In the genomic region with DNA sequence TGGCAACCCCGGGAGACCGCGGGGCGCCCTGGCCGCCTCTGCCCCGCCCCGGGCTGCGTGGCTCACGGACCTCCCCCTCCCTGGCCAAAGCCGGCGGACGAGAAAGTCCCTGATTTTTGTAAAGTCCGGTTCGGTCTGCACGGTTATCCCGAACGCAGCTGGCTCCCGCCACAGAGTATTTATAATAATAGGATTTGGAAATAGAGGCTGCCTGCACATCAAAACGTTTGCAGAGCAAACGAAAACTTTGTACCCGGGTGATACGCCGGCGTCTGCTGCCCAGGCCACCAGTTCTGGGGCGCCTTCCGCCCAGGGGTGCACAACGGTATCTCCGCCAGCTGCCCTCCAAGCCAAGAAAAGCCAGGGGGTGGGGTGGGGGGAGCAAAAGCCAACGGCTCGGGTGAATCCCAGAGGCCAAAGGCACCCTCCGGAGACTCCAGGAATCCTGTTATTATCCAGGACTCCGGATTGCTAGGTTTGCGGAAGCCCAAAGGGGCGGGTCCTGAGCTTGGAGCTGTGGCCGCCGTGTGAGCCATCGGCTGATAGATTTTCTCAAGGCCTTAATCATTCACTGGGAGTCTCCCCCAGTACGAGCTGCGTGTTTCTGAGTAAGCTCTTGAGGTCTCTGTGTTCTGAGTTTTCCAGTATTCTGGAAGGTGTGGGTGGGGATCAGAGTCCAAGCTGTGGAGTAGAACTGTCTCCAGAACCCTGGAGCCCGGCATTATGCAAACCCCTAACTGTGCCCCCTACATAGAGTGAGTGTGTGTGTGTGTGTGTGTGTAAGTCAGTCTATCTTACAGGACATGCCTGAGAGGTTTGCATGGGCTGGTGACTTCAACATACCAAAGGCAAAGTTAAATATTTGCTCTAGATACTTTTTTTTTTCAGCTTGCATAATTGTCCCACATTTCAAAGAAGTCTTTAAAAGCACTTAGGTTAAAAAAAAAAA, we compare ENCODE assay signal across 9 cellular contexts. TPM values are rescaled to one million over a fixed set of nuclear protein-coding genes. Genes with fewer than 3 reads are reported as not detected.
DNase-seq lines count a peak whose midpoint lies in the region; ATAC-seq and TF ChIP-seq lines count a peak whose summit lies in the region.
"Had no signal": no experiment of that assay in that cellular context is flagged by ENCODE, and none has a peak within 500 bp of the region (broad histone marks: within the 10 kb centered on the region; RNA-seq: fewer than 3 reads in every experiment).

No MANE protein-coding gene starts in this region.

- H3K4me3 ChIP-seq in NT2/D1 (ENCODE audit: insufficient read length, low read depth), result peak overlapping the region; percentile 47
- H3K4me3 ChIP-seq in foreskin fibroblast (ENCODE audit: low read depth in 1 of 2, low read length in 2 of 2), result peak overlapping the region; percentile 22 to 35

- peak overlapping the region; percentile 50 for H3K9ac ChIP-seq in NT2/D1 (ENCODE audit: insufficient read length, low read depth)

- peak overlapping the region; percentile 81 for H3K4me3 Mint-ChIP-seq in progenitor cell of endocrine pancreas (ENCODE audit: low read depth)
- no peak overlapping the region for H3K4me3 Mint-ChIP-seq in activated T-cell treated with anti-CD3 and anti-CD28 coated beads, Interleukin-2, amount 50 U/mL, for 72 hours

- H3K9me3 Mint-ChIP-seq in progenitor cell of endocrine pancreas (ENCODE audit: low read depth), result no peaks in the 10 kb centered on the region
- no peaks in the 10 kb centered on the region for H3K9me3 Mint-ChIP-seq in activated T-cell treated with anti-CD3 and anti-CD28 coated beads, Interleukin-2, amount 50 U/mL, for 72 hours

- no peak for ATAC-seq in activated T-cell treated with anti-CD3 and anti-CD28 coated beads, Interleukin-2, amount 50 U/mL, for 72 hours (replicated peaks in 1 of 2)

- H3K27ac Mint-ChIP-seq in progenitor cell of endocrine pancreas, result peak overlapping the region; percentile 97
- no peak overlapping the region for H3K27ac Mint-ChIP-seq in activated T-cell treated with anti-CD3 and anti-CD28 coated beads, Interleukin-2, amount 50 U/mL, for 72 hours

- H3K27me3 ChIP-seq in NT2/D1 (ENCODE audit: insufficient read depth, insufficient read length), result peaks cover 31% of the 10 kb centered on the region

- no peaks in the 10 kb centered on the region for H3K27me3 Mint-ChIP-seq in progenitor cell of endocrine pancreas
- peaks cover 58% of the 10 kb centered on the region for H3K27me3 Mint-ChIP-seq in activated T-cell treated with anti-CD3 and anti-CD28 coated beads, Interleukin-2, amount 50 U/mL, for 72 hours (ENCODE audit: low read depth)

- peak; percentile 42 for DNase-seq in EH (ENCODE audit: low read depth)
- no peak for DNase-seq in NT2/D1 (ENCODE audit: low read depth, low spot score)
- DNase-seq in foreskin fibroblast, result peak; percentile 55 to 64
- peak; percentile 37 for DNase-seq in progenitor cell of endocrine pancreas (ENCODE audit: low spot score, unreplicated experiment)
- DNase-seq in inferior parietal cortex (ENCODE audit: extremely low spot score), result no peak
- no peak for DNase-seq in cortex of kidney (lab: John Stamatoyannopoulos, UW)
- no peak for DNase-seq in activated T-cell treated with anti-CD3 and anti-CD28 coated beads, Interleukin-2, amount 50 U/mL, for 72 hours
- no peak for DNase-seq in NCI-H2196 treated with DMSO at 0.1 percent for 48 hours (lab: John Stamatoyannopoulos, UW; ENCODE audit: unreplicated experiment)

- H3K36me3 Mint-ChIP-seq in progenitor cell of endocrine pancreas (ENCODE audit: insufficient read depth), result no peaks in the 10 kb centered on the region
- no peaks in the 10 kb centered on the region for H3K36me3 Mint-ChIP-seq in activated T-cell treated with anti-CD3 and anti-CD28 coated beads, Interleukin-2, amount 50 U/mL, for 72 hours (ENCODE audit: insufficient read depth in 2 of 2)

- peaks cover 50% of the 10 kb centered on the region for H3K4me1 Mint-ChIP-seq in progenitor cell of endocrine pancreas (ENCODE audit: low read depth)
- H3K4me1 Mint-ChIP-seq in activated T-cell treated with anti-CD3 and anti-CD28 coated beads, Interleukin-2, amount 50 U/mL, for 72 hours (ENCODE audit: low read depth), result no peaks in the 10 kb centered on the region

- TF ChIP-seq CTCF in foreskin fibroblast (IDR thresholded peaks at IDR 0.05; ENCODE audit: low read depth, low read length) (no peak), progenitor cell of endocrine pancreas (IDR thresholded peaks at IDR 0.05; ENCODE audit: unreplicated experiment) (no peak)

- peaks cover 21% of the 10 kb centered on the region for H3K4me1 ChIP-seq in NT2/D1 (ENCODE audit: insufficient read depth, insufficient read length)

- no peaks in the 10 kb centered on the region for H3K36me3 ChIP-seq in NT2/D1 (ENCODE audit: insufficient read depth, insufficient read length, low read length)

- H3K9me3 ChIP-seq in NT2/D1 (ENCODE audit: insufficient read depth, low read length), result no peaks in the 10 kb centered on the region

RNA-seq across cellular contexts. Expression of a gene that starts 0.7 kb away (rescaled TPM):
- 97.8 and 104 TPM in 2 replicates for total RNA-seq in progenitor cell of endocrine pancreas
- under 1 TPM; 0.12 to 0.28 TPM for total RNA-seq in activated T-cell treated with anti-CD3 and anti-CD28 coated beads, Interleukin-2, amount 50 U/mL, for 72 hours
- total RNA-seq: H4 had no signal

Comparison
In these comparisons a context has a peak if more than half of its experiments do, and no peak if none do; other contexts are left out.
1. DNase-seq: peak in EH (single experiment), foreskin fibroblast (2 of 2) and progenitor cell of endocrine pancreas (single experiment); none in NT2/D1 (single experiment), inferior parietal cortex (single experiment), cortex of kidney (single experiment), activated T-cell treated with anti-CD3 and anti-CD28 coated beads, Interleukin-2, amount 50 U/mL, for 72 hours (0 of 2) and NCI-H2196 treated with DMSO at 0.1 percent for 48 hours (single experiment).
2. RNA of a gene that starts 0.7 kb away (total RNA-seq): 97.8 to 104 TPM in progenitor cell of endocrine pancreas; 0.12 to 0.28 TPM in activated T-cell treated with anti-CD3 and anti-CD28 coated beads, Interleukin-2, amount 50 U/mL, for 72 hours; every median in the first group is over 10 times any median in the second.